In the genomic region with DNA sequence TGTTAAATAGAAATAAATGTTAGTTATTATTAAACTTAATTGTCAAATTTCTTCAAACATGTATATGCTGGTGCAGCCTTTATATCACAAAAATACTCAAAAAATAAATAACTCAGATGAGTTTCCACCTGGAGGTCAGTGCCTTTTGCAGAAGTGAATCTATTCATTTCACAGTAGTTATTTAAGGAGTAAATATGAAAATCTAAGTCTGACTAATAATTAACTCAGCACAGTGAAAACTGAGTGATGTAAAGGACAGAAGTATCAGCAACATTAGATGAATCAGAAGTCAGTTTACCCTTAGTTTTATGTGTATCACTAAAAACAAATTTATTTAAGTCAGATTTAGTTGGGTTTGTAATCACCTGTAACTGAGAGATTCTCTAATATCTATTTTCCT, we compare ENCODE assay signal across 17 cellular contexts.
A peak's percentile ranks its signal among the peaks of the same experiment; 100 is the strongest.
DNase-seq lines count a peak whose midpoint lies in the region; ATAC-seq and TF ChIP-seq lines count a peak whose summit lies in the region.
"Had no signal": no experiment of that assay in that cellular context is flagged by ENCODE, and none has a peak within 500 bp of the region (broad histone marks: within the 10 kb centered on the region; RNA-seq: fewer than 3 reads in every experiment).

No MANE protein-coding gene starts in this region.

- BruUV-seq in MCF 10A (replicated peaks; lab: Mats Ljungman, UMichigan), result no TSS peak

- no peaks in the 10 kb centered on the region for H3K36me3 Mint-ChIP-seq in MCF 10A (ENCODE audit: insufficient read depth, unreplicated experiment)
- H3K36me3 Mint-ChIP-seq: natural killer cell treated with Interleukin-12 subunit alpha and Interleukin-12 subunit beta and Interleukin-15 and Interleukin-18, amount 100 ng/mL, for 72 hours had no signal

- TF ChIP-seq POLR2A in GM18505 (IDR thresholded peaks at IDR 0.05; ENCODE audit: borderline replicate concordance, extremely low read depth, insufficient read depth, insufficient read length), result no peak

- no peak overlapping the region for H3K4me3 Mint-ChIP-seq in MCF 10A (ENCODE audit: unreplicated experiment)
- H3K4me3 Mint-ChIP-seq: activated T-helper 1 cell treated with anti-CD3 and anti-CD28 coated beads, Interleukin-12 subunit alpha, Interleukin-12 subunit beta, Interleukin-2, Interleukin-4 antibody, amounts not matched to agents 30 ng/mL and 10 ng/mL and 1 ng/mL, durations not matched to agents 14 hours and 24 hours and 36 hours; natural killer cell treated with Interleukin-12 subunit alpha and Interleukin-12 subunit beta and Interleukin-15 and Interleukin-18, amount 100 ng/mL, for 72 hours had no signal

- intact Hi-C loops in MCF 10A (cut with micrococcal nuclease), result no loop called here
- intact Hi-C loops in Right ventricle myocardium inferior (cut with DNase I), result no loop called here

- TF ChIP-seq CTCF in MCF 10A (IDR thresholded peaks at IDR 0.05; ENCODE audit: unreplicated experiment), result no peak

- no peak overlapping the region for H3K27ac Mint-ChIP-seq in MCF 10A (ENCODE audit: low read depth, unreplicated experiment)
- H3K27ac Mint-ChIP-seq: activated T-helper 1 cell treated with anti-CD3 and anti-CD28 coated beads, Interleukin-12 subunit alpha, Interleukin-12 subunit beta, Interleukin-2, Interleukin-4 antibody, amounts not matched to agents 30 ng/mL and 10 ng/mL and 1 ng/mL, durations not matched to agents 14 hours and 24 hours and 36 hours; natural killer cell treated with Interleukin-12 subunit alpha and Interleukin-12 subunit beta and Interleukin-15 and Interleukin-18, amount 100 ng/mL, for 72 hours had no signal

- no peaks in the 10 kb centered on the region for H3K9me3 Mint-ChIP-seq in MCF 10A (ENCODE audit: unreplicated experiment)
- H3K9me3 Mint-ChIP-seq: activated T-helper 1 cell treated with anti-CD3 and anti-CD28 coated beads, Interleukin-12 subunit alpha, Interleukin-12 subunit beta, Interleukin-2, Interleukin-4 antibody, amounts not matched to agents 30 ng/mL and 10 ng/mL and 1 ng/mL, durations not matched to agents 14 hours and 24 hours and 36 hours; natural killer cell treated with Interleukin-12 subunit alpha and Interleukin-12 subunit beta and Interleukin-15 and Interleukin-18, amount 100 ng/mL, for 72 hours had no signal

- peaks cover 13% of the 10 kb centered on the region for H3K4me1 Mint-ChIP-seq in MCF 10A (ENCODE audit: insufficient read depth, unreplicated experiment)

- no peaks in the 10 kb centered on the region for H3K27me3 Mint-ChIP-seq in MCF 10A (ENCODE audit: insufficient read depth, unreplicated experiment)
- H3K27me3 Mint-ChIP-seq: natural killer cell treated with Interleukin-12 subunit alpha and Interleukin-12 subunit beta and Interleukin-15 and Interleukin-18, amount 100 ng/mL, for 72 hours had no signal

- POLR2A ChIA-PET in MCF 10A (lab: Yijun Ruan, JAX), result no interaction called here

- ATAC-seq in GM18505 (IDR thresholded peaks at IDR 0.05; ENCODE audit: unreplicated experiment) (peak; percentile 91), GM19467 (IDR thresholded peaks at IDR 0.05; ENCODE audit: unreplicated experiment) (peak; percentile 87), HG02798 (IDR thresholded peaks at IDR 0.05; ENCODE audit: poor library complexity, unreplicated experiment) (peak; percentile 87), HG03378 (IDR thresholded peaks at IDR 0.05; ENCODE audit: unreplicated experiment) (peak; percentile 90), Right ventricle myocardium inferior (no peak)
- ATAC-seq: lower lobe of right lung; natural killer cell treated with Interleukin-12 subunit alpha and Interleukin-12 subunit beta and Interleukin-15 and Interleukin-18, amount 100 ng/mL, for 72 hours had no signal

- CTCF ChIA-PET in MCF 10A (lab: Yijun Ruan, JAX), result no interaction called here

- DNase-seq in OCI-M2 (lab: John Stamatoyannopoulos, UW; ENCODE audit: unreplicated experiment), result no peak
- no peak for DNase-seq in MCF 10A (ENCODE audit: unreplicated experiment)
- no peak for DNase-seq in SKM-1 (lab: John Stamatoyannopoulos, UW; ENCODE audit: unreplicated experiment)
- no peak for DNase-seq in Right ventricle myocardium inferior (ENCODE audit: missing footprints)
- DNase-seq: ACHN; COR-L47; dermis blood vessel endothelial cell; lower lobe of right lung; MM.1S; NCI-H345; stimulated activated CD4-positive, alpha-beta T cell treated with anti-CD3 and anti-CD28 coated beads, Interleukin-1b, Interleukin-23, amount 100 ng/mL, for 48 hours had no signal
